8 cellular contexts compared by ENCODE assay signal in the genomic region with DNA sequence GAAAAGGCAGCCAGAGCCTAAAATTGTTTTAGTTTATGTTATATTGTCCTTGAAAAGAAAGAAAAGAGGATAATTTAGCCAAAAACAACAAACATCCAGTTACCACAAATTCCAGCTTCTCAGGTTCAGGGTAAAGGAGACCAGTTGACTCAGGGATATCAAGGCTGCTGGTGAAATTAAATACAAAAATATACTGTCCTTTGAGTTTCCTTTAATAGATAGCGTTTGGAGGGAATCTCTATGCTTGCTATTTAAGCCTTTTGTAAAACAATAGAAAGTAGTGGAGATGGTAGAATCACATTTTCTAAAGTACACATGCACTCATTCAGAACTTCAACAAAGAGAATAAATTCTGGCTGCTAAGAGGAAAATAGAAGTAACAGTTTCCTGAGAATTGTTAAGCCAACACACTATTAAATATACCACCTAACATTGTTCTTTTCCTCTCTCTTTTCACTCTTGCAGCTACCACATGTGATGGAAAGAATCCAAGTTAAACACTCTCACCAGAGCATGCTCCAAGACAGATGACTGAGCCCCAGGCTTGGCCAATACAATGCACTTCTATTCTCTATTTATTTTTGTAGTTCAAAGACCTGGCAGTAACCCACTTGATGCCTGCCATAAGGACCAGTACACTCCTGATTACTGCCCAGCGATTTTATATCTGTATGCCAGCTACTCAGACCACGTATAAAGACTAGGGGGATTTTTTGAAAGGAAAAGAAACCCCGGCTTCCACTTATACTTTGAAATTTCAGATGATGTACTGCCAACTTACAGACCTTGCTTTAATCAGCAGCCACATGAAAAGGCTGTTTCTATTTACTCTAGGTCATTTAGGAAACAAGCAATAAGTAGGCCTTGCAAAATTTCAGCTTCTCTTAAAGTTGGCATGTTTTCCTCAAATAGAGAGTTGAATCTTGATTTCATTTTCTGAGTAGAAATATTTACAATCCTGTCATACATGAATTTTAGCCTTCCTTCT.
DNase-seq lines count a peak whose midpoint lies in the region; TF ChIP-seq lines count a peak whose summit lies in the region.

No MANE protein-coding gene starts in this region.

- no peak overlapping the region for H2BK12ac ChIP-seq in mesenchymal stem cell (ENCODE audit: low read length in 2 of 2)

- DNase-seq in AG04449 (ENCODE audit: low read depth, low spot score) (peak; percentile 10), NCI-H1092 treated with DMSO at 0.1 percent for 48 hours (lab: John Stamatoyannopoulos, UW) (peak; percentile 99), astrocyte of the hippocampus (ENCODE audit: low read depth, low spot score) (peak; percentile 90), kidney epithelial cell (ENCODE audit: low read depth) (peak; percentile 25), SIG-M5 (lab: John Stamatoyannopoulos, UW) (no peak), ureter (ENCODE audit: low spot score) (no peak), mesenchymal stem cell (no peak)
- no peak for DNase-seq in activated CD4-positive, alpha-beta T cell treated with anti-CD3 and anti-CD28 coated beads, Interleukin-2, amount 50 U/mL, for 1 hour

- H3K23ac ChIP-seq in mesenchymal stem cell (ENCODE audit: low read length in 2 of 2): no peak overlapping the region

- H3K4me3 ChIP-seq in AG04449 (ENCODE audit: low read depth, low read length) (no peak overlapping the region), kidney epithelial cell (ENCODE audit: low read depth, low read length) (no peak overlapping the region), mesenchymal stem cell (ENCODE audit: insufficient read depth in 1 of 2, low read depth in 1 of 2, low read length in 2 of 2) (no peak overlapping the region)

- H3K9me3 ChIP-seq in mesenchymal stem cell (ENCODE audit: control insufficient read depth, low read length): no peaks in the 10 kb centered on the region

- no peak overlapping the region for H2BK15ac ChIP-seq in mesenchymal stem cell (ENCODE audit: low read depth, poor library complexity, severe bottlenecking)

- 76% methylated on average over 2 of the region's 4 CpGs for WGBS in mesenchymal stem cell

- no peak for TF ChIP-seq CTCF in AG04449 (IDR thresholded peaks at IDR 0.05; ENCODE audit: insufficient read depth, low read length, missing control alignments)
- TF ChIP-seq CTCF in kidney epithelial cell (IDR thresholded peaks at IDR 0.05; ENCODE audit: insufficient read depth, low read length, poor library complexity, severe bottlenecking): no peak

- H3K36me3 ChIP-seq in kidney epithelial cell (ENCODE audit: control insufficient read depth, insufficient read depth, low read length): no peaks in the 10 kb centered on the region
- H3K36me3 ChIP-seq in mesenchymal stem cell (ENCODE audit: control insufficient read depth in 1 of 2, insufficient read depth in 2 of 2, low read depth in 1 of 2, low read length in 2 of 2): no peaks in the 10 kb centered on the region

- no peak overlapping the region for H2BK5ac ChIP-seq in mesenchymal stem cell (ENCODE audit: low read depth, low read length, poor library complexity, severe bottlenecking)

- no peak overlapping the region for H2BK120ac ChIP-seq in mesenchymal stem cell (ENCODE audit: low read depth, low read length)

- H3K27me3 ChIP-seq in kidney epithelial cell (ENCODE audit: control insufficient read depth, insufficient read depth, low read length): no peaks in the 10 kb centered on the region
- H3K27me3 ChIP-seq in mesenchymal stem cell (ENCODE audit: control insufficient read depth in 1 of 2, insufficient read depth in 1 of 2, low read length in 2 of 2): no peaks in the 10 kb centered on the region

- H3K4me1 ChIP-seq in mesenchymal stem cell (ENCODE audit: control insufficient read depth, insufficient read depth, low read depth, low read length): no peaks in the 10 kb centered on the region

- CTCF ChIA-PET in AG04449 (lab: Yijun Ruan, JAX): no interaction called here

- no peak overlapping the region for H2AFZ ChIP-seq in mesenchymal stem cell (ENCODE audit: low read depth, low read length)

- H2AK5ac ChIP-seq in mesenchymal stem cell (ENCODE audit: low read length, severe bottlenecking): no peak overlapping the region

- H3K4ac ChIP-seq in mesenchymal stem cell (ENCODE audit: low read depth in 1 of 2, low read length in 2 of 2): no peak overlapping the region

- H3K14ac ChIP-seq in mesenchymal stem cell (ENCODE audit: low read length in 2 of 2): no peak overlapping the region

- H3K18ac ChIP-seq in mesenchymal stem cell (ENCODE audit: low read depth in 1 of 2, low read length in 2 of 2): no peak overlapping the region

- H3K4me2 ChIP-seq in mesenchymal stem cell (ENCODE audit: low read length, poor library complexity, severe bottlenecking): no peak overlapping the region

- no peak overlapping the region for H4K91ac ChIP-seq in mesenchymal stem cell (ENCODE audit: low read length)

- H4K8ac ChIP-seq in mesenchymal stem cell (ENCODE audit: low read length): no peak overlapping the region

- POLR2A ChIA-PET in AG04449 (lab: Yijun Ruan, JAX): interaction anchor here (0.6 kb wide), 1 partner anchor 12 kb away, joined by 4 read pairs; no protein-coding TSS in a partner anchor

- H3K27ac ChIP-seq in mesenchymal stem cell (ENCODE audit: low read length, poor library complexity, severe bottlenecking): no peak overlapping the region

- H3K9ac ChIP-seq in mesenchymal stem cell (ENCODE audit: low read length): no peak overlapping the region

- H3K79me1 ChIP-seq in mesenchymal stem cell (replicated peaks; ENCODE audit: low read length, poor library complexity, severe bottlenecking): no peaks in the 10 kb centered on the region

Comparison
In these comparisons a context has a peak if more than half of its experiments do, and no peak if none do; other contexts are left out.
1. DNase-seq: peak in AG04449 (single experiment), NCI-H1092 treated with DMSO at 0.1 percent for 48 hours (single experiment), astrocyte of the hippocampus (single experiment) and kidney epithelial cell (single experiment); none in SIG-M5 (single experiment), activated CD4-positive, alpha-beta T cell treated with anti-CD3 and anti-CD28 coated beads, Interleukin-2, amount 50 U/mL, for 1 hour (single experiment), ureter (single experiment) and mesenchymal stem cell (single experiment).